Comparison of ENCODE assay signal across 23 cellular contexts in the genomic region with DNA sequence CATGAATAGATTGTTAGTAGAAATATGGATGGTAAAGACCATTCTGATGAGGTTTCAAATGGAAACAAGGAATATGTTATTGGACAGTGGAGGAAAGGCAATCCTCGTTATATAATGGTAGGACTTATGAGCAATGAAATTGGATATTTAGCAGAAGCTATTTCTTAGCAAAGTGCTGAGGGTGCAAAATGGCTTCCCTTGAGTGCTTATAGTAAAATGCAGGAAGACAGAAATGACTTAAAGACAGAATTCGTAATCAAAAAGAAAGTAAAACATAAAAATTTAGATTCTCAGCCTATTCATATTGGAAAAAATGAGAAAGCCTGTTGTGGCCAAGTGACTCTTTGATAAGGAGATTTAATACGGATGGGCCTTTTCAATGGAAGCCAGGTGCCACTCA.
"Had no signal": no experiment of that assay in that cellular context is flagged by ENCODE, and none has a peak within 500 bp of the region (broad histone marks: within the 10 kb centered on the region; RNA-seq: fewer than 3 reads in every experiment).

No MANE protein-coding gene starts in this region.

- H3K36me3 ChIP-seq: MG63, SJSA1 had no signal

- H3K4me3 ChIP-seq: MG63, SJSA1, SK-N-MC had no signal

- H3K27ac ChIP-seq: SJSA1, SK-N-MC had no signal

- H3K27me3 ChIP-seq: MG63, SJSA1 had no signal

- FAIRE-seq: RCC 7860 had no signal

- DNase-seq: Karpas-422, KG1, MG63, NCI-H1092, NCI-H1105 treated with DMSO at 0.1 percent for 48 hours, NCI-H1417 treated with DMSO at 0.1 percent for 48 hours, NCI-H146, NCI-H187, NCI-H2029, NCI-H2081 treated with DMSO at 0.1 percent for 48 hours, NCI-H2171, NCI-H226, NCI-H446, NCI-H510A, NCI-H524 treated with DMSO at 0.1 percent for 48 hours, NCI-H69, NCI-H774, Right ventricle myocardium superior, RPMI8226, SIG-M5 had no signal

- H3K4me1 ChIP-seq: SJSA1 had no signal

- H3K9me3 ChIP-seq: MG63, SJSA1 had no signal
